Comparison of ENCODE assay signal across 2 cellular contexts in genomic region chr7:107810626-107811025, GRCh38.
TF ChIP-seq lines count a peak whose summit lies in the region.

No MANE protein-coding gene starts in this region.

TF ChIP-seq in GM23338, 12 proteins besides CTCF, POLR2A, EP300 and RAD21:
- no peak for TF ChIP-seq ETS1 (IDR thresholded peaks at IDR 0.05)
- TF ChIP-seq JUNB (IDR thresholded peaks at IDR 0.05; ENCODE audit: unreplicated experiment), result no peak
- no peak for TF ChIP-seq NANOG (IDR thresholded peaks at IDR 0.05; ENCODE audit: borderline replicate concordance)
- no peak for TF ChIP-seq REST (IDR thresholded peaks at IDR 0.05; ENCODE audit: unreplicated experiment)
- no peak for TF ChIP-seq ZNF114 (CRISPR knock-in tag; IDR thresholded peaks at IDR 0.05)
- no peak for TF ChIP-seq EZH2 (IDR thresholded peaks at IDR 0.05; ENCODE audit: low read depth, unreplicated experiment)
- no peak for TF ChIP-seq EZH2phosphoT487 (IDR thresholded peaks at IDR 0.05; ENCODE audit: unreplicated experiment)
- no peak for TF ChIP-seq CREB1 (CRISPR knock-in tag; IDR thresholded peaks at IDR 0.05; ENCODE audit: low read depth)
- no peak for TF ChIP-seq POLR2AphosphoS5 (IDR thresholded peaks at IDR 0.05; ENCODE audit: low read depth)
- no peak for TF ChIP-seq ZNF462 (CRISPR knock-in tag; IDR thresholded peaks at IDR 0.05)
- TF ChIP-seq STAT1 (IDR thresholded peaks at IDR 0.05; ENCODE audit: unreplicated experiment), result no peak
- no peak for TF ChIP-seq ZNF331 (CRISPR knock-in tag; IDR thresholded peaks at IDR 0.05; ENCODE audit: low read depth)

TF ChIP-seq in K562, 482 proteins besides CTCF, POLR2A, EP300 and RAD21 (continued from another document):
- TF ChIP-seq, protein P1, sequence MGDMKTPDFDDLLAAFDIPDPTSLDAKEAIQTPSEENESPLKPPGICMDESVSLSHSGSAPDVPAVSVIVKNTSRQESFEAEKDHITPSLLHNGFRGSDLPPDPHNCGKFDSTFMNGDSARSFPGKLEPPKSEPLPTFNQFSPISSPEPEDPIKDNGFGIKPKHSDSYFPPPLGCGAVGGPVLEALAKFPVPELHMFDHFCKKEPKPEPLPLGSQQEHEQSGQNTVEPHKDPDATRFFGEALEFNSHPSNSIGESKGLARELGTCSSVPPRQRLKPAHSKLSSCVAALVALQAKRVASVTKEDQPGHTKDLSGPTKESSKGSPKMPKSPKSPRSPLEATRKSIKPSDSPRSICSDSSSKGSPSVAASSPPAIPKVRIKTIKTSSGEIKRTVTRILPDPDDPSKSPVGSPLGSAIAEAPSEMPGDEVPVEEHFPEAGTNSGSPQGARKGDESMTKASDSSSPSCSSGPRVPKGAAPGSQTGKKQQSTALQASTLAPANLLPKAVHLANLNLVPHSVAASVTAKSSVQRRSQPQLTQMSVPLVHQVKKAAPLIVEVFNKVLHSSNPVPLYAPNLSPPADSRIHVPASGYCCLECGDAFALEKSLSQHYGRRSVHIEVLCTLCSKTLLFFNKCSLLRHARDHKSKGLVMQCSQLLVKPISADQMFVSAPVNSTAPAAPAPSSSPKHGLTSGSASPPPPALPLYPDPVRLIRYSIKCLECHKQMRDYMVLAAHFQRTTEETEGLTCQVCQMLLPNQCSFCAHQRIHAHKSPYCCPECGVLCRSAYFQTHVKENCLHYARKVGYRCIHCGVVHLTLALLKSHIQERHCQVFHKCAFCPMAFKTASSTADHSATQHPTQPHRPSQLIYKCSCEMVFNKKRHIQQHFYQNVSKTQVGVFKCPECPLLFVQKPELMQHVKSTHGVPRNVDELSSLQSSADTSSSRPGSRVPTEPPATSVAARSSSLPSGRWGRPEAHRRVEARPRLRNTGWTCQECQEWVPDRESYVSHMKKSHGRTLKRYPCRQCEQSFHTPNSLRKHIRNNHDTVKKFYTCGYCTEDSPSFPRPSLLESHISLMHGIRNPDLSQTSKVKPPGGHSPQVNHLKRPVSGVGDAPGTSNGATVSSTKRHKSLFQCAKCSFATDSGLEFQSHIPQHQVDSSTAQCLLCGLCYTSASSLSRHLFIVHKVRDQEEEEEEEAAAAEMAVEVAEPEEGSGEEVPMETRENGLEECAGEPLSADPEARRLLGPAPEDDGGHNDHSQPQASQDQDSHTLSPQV (IDR thresholded peaks at IDR 0.05), result no peak
- TF ChIP-seq PREB (CRISPR knock-in tag; IDR thresholded peaks at IDR 0.05), result no peak
- TF ChIP-seq ZFP36 (IDR thresholded peaks at IDR 0.05; ENCODE audit: low read depth, low read length, partially characterized antibody), result no peak
- TF ChIP-seq SMARCA5 (IDR thresholded peaks at IDR 0.05), result no peak
- no peak for TF ChIP-seq ZBTB33 (CRISPR knock-in tag; IDR thresholded peaks at IDR 0.05)
- TF ChIP-seq GATA2 (CRISPR knock-in tag; IDR thresholded peaks at IDR 0.05), result no peak
- no peak for TF ChIP-seq ZNF197 (CRISPR knock-in tag; IDR thresholded peaks at IDR 0.05; ENCODE audit: low read depth)
